1 cellular context compared by ENCODE assay signal in genomic region chr5:90409318-90410177, GRCh38.
TF ChIP-seq lines count a peak whose summit lies in the region.

TSS of gene CETN3 (minus strand) at chr5:90409756. CDS start at chr5:90409661, 95 bp downstream.

TF ChIP-seq in H1, 55 proteins besides CTCF, POLR2A, EP300 and RAD21 (continued from another document):
- peak; percentile 85 for TF ChIP-seq E2F6 (IDR thresholded peaks at IDR 0.05)
- no peak for TF ChIP-seq MAFK (IDR thresholded peaks at IDR 0.05; ENCODE audit: low read depth, low read length)
- peak; percentile 67 for TF ChIP-seq BRCA1 (IDR thresholded peaks at IDR 0.05; ENCODE audit: low read depth, low read length)
- peak in 1 of 2 experiments; percentile 81; a peak in 1 of 4 replicates for TF ChIP-seq HDAC2 (IDR thresholded peaks at IDR 0.05; ENCODE audit: borderline replicate concordance in 1 of 2, low read depth in 2 of 2, low read length in 2 of 2)
- TF ChIP-seq SP4 (IDR thresholded peaks at IDR 0.05; ENCODE audit: low read length), result no peak; the same call in 1 of the 2 replicates
- TF ChIP-seq KDM4A (IDR thresholded peaks at IDR 0.05; ENCODE audit: low read depth, low read length, severe bottlenecking), result peak; percentile 91
- no peak; the same call in 1 of the 2 replicates for TF ChIP-seq RBBP5 (IDR thresholded peaks at IDR 0.05; ENCODE audit: borderline replicate concordance, low read depth, low read length)
- TF ChIP-seq FOSL1 (IDR thresholded peaks at IDR 0.05; ENCODE audit: insufficient read depth, low read depth, low read length), result no peak
- peak; percentile 79 for TF ChIP-seq ASH2L (IDR thresholded peaks at IDR 0.05; ENCODE audit: low read length)
- TF ChIP-seq RNF2 (IDR thresholded peaks at IDR 0.05; ENCODE audit: borderline replicate concordance, low read depth, low read length, missing control alignments, poor library complexity, severe bottlenecking), result no peak
- TF ChIP-seq TBP (IDR thresholded peaks at IDR 0.05; ENCODE audit: low read depth, low read length), result peak; percentile 95
- TF ChIP-seq ATF2 (IDR thresholded peaks at IDR 0.05; ENCODE audit: low read length), result 0 out of 2 replicates have a peak, but pooled peaks have one; percentile 48
- TF ChIP-seq POLR2AphosphoS5 (IDR thresholded peaks at IDR 0.05; ENCODE audit: low read depth, low read length), result peak; percentile 95
- TF ChIP-seq EZH2 (IDR thresholded peaks at IDR 0.05; ENCODE audit: low read depth, low read length, severe bottlenecking), result no peak
- no peak for TF ChIP-seq KDM1A (IDR thresholded peaks at IDR 0.05; ENCODE audit: borderline replicate concordance, low read length)
- TF ChIP-seq GTF2F1 (IDR thresholded peaks at IDR 0.05; ENCODE audit: borderline replicate concordance, low read depth, low read length), result peak; percentile 87
- peak; percentile 82; the same call in 1 of the 2 replicates for TF ChIP-seq PHF8 (conservative IDR thresholded peaks at IDR 0.05; ENCODE audit: low read depth, low read length)
- 0 out of 2 replicates have a peak, but pooled peaks have one; percentile 33 for TF ChIP-seq CHD1 (IDR thresholded peaks at IDR 0.05; ENCODE audit: low read depth, low read length)
